ENCODE assay signal across 1 cellular context in genomic region chrX:63812826-63813225, GRCh38.
TF ChIP-seq lines count a peak whose summit lies in the region.

No MANE protein-coding gene starts in this region.

TF ChIP-seq in GM23338, 12 proteins besides CTCF, POLR2A, EP300 and RAD21:
- TF ChIP-seq ZNF462 (CRISPR knock-in tag; IDR thresholded peaks at IDR 0.05) (no peak), EZH2phosphoT487 (IDR thresholded peaks at IDR 0.05; ENCODE audit: unreplicated experiment) (no peak)
